In the genomic region with DNA sequence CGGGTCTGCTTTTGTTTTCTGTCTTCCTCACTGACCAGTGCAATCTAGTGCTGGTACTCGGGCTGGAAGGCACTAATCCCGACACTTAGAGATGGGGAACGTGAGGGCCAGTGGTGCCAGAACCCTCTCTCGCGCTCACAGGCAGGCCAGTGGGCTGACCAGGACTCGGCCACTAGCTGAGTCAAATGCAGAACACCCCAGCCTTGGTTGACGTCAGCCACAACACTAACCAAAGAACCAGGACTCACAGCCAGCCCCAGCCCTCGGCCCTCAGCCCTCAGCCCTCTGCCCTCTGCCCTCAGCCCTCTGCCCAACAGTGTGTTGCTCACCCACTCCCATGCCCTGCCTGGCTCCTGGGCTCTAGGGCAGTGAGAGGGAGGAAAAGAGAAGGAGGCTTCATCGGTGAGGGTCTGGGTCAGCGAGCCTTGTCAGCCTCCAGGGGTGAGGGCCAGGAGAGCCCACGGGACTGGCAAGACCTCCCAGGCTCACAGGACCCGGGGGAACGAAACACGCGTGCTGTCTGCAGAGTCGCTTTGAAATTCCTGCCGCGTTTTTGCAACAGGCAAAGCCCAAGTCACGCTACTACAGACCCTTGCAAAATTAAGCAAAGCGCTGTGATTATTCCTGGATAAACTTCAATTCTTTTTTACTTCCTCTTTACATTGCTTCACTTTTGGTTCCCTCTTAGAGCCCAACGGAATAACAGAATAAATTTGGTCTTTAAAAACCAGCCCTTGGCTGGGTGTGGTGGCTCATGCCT, we compare ENCODE assay signal across 8 cellular contexts. TPM values are rescaled to one million over a fixed set of nuclear protein-coding genes. Genes with fewer than 3 reads are reported as not detected.
DNase-seq lines count a peak whose midpoint lies in the region; ATAC-seq and TF ChIP-seq lines count a peak whose summit lies in the region.

No MANE protein-coding gene starts in this region.

- no peak for ATAC-seq in HG03460 (IDR thresholded peaks at IDR 0.05; ENCODE audit: unreplicated experiment)

- no peak for TF ChIP-seq CTCF in NB4 (IDR thresholded peaks at IDR 0.05; ENCODE audit: low read depth, low read length)

- no peak for TF ChIP-seq POLR2A in NB4 (IDR thresholded peaks at IDR 0.05; ENCODE audit: extremely low read depth, insufficient read length)

- H3K4me3 ChIP-seq in NB4 (ENCODE audit: low read depth, low read length), result no peak overlapping the region

- peak; percentile 27 for DNase-seq in A172 (ENCODE audit: low spot score)
- peak; percentile 74 for DNase-seq in NB4 (ENCODE audit: low read depth)
- DNase-seq in mucosa of gallbladder (ENCODE audit: low spot score), result peak; percentile 34
- DNase-seq in NCI-H2081 treated with DMSO at 0.1 percent for 48 hours (lab: John Stamatoyannopoulos, UW), result no peak
- no peak for DNase-seq in RKO (ENCODE audit: low spot score)
- no peak for DNase-seq in effector CD8-positive, alpha-beta T cell (lab: John Stamatoyannopoulos, UW)

- peak overlapping the region; percentile 98 for H3K27ac ChIP-seq in cingulate gyrus (ENCODE audit: low read depth, low read length)

RNA-seq across cellular contexts. Expression of a gene that starts 27.5 kb away (rescaled TPM):
- 83.1 and 92.5 TPM in 2 replicates for total RNA-seq in A172 (2014; rRNA removed; shearing (Covaris generic))
- total RNA-seq in mucosa of gallbladder, result 93.1 TPM

RNA-seq across cellular contexts. Expression of a gene that starts 49.4 kb away (rescaled TPM):
- 45.7 and 51.5 TPM in 2 replicates for total RNA-seq in A172 (2014; rRNA removed; shearing (Covaris generic))
- total RNA-seq in mucosa of gallbladder, result 56.0 TPM

Comparison
In these comparisons a context has a peak if more than half of its experiments do, and no peak if none do; other contexts are left out.
1. DNase-seq: peak in A172 (single experiment), NB4 (single experiment) and mucosa of gallbladder (single experiment); none in NCI-H2081 treated with DMSO at 0.1 percent for 48 hours (single experiment), RKO (single experiment) and effector CD8-positive, alpha-beta T cell (single experiment).